Comparison of ENCODE assay signal across 2 cellular contexts in genomic region chr2:218722876-218723477, GRCh38.
TF ChIP-seq lines count a peak whose summit lies in the region.

No MANE protein-coding gene starts in this region.

TF ChIP-seq in GM23338, 12 proteins besides CTCF, POLR2A, EP300 and RAD21 (continued from another document):
- TF ChIP-seq ZNF462 (CRISPR knock-in tag; IDR thresholded peaks at IDR 0.05) (no peak), ZNF114 (CRISPR knock-in tag; IDR thresholded peaks at IDR 0.05) (no peak), STAT1 (IDR thresholded peaks at IDR 0.05; ENCODE audit: unreplicated experiment) (no peak)

TF ChIP-seq in K562, 482 proteins besides CTCF, POLR2A, EP300 and RAD21 (continued from another document and continues in another):
- peak; percentile 51; the same call in 1 of the 2 replicates for TF ChIP-seq DPF2 (IDR thresholded peaks at IDR 0.05)
- peak; percentile 40; the same call in 1 of the 2 replicates for TF ChIP-seq ARID1B (IDR thresholded peaks at IDR 0.05)
- TF ChIP-seq NR1H2 (CRISPR knock-in tag; IDR thresholded peaks at IDR 0.05): no peak
- 0 out of 2 replicates have a peak, but pooled peaks have one; percentile 16 for TF ChIP-seq CBFA2T3 (IDR thresholded peaks at IDR 0.05)
- no peak for TF ChIP-seq EWSR1 (IDR thresholded peaks at IDR 0.05; ENCODE audit: borderline replicate concordance, low read depth, partially characterized antibody)
- no peak for TF ChIP-seq EP400 (IDR thresholded peaks at IDR 0.05)
- no peak for TF ChIP-seq ZNF354B (CRISPR knock-in tag; IDR thresholded peaks at IDR 0.05)
- TF ChIP-seq ADNP (tag; IDR thresholded peaks at IDR 0.05): no peak
- TF ChIP-seq, protein P1, sequence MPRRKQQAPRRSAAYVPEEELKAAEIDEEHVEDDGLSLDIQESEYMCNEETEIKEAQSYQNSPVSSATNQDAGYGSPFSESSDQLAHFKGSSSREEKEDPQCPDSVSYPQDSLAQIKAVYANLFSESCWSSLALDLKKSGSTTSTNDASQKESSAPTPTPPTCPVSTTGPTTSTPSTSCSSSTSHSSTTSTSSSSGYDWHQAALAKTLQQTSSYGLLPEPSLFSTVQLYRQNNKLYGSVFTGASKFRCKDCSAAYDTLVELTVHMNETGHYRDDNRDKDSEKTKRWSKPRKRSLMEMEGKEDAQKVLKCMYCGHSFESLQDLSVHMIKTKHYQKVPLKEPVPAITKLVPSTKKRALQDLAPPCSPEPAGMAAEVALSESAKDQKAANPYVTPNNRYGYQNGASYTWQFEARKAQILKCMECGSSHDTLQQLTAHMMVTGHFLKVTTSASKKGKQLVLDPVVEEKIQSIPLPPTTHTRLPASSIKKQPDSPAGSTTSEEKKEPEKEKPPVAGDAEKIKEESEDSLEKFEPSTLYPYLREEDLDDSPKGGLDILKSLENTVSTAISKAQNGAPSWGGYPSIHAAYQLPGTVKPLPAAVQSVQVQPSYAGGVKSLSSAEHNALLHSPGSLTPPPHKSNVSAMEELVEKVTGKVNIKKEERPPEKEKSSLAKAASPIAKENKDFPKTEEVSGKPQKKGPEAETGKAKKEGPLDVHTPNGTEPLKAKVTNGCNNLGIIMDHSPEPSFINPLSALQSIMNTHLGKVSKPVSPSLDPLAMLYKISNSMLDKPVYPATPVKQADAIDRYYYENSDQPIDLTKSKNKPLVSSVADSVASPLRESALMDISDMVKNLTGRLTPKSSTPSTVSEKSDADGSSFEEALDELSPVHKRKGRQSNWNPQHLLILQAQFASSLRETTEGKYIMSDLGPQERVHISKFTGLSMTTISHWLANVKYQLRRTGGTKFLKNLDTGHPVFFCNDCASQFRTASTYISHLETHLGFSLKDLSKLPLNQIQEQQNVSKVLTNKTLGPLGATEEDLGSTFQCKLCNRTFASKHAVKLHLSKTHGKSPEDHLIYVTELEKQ (CRISPR knock-in tag; IDR thresholded peaks at IDR 0.05): no peak
- TF ChIP-seq GABPB1 (CRISPR knock-in tag; IDR thresholded peaks at IDR 0.05): no peak
- TF ChIP-seq ZNF695 (CRISPR knock-in tag; IDR thresholded peaks at IDR 0.05): no peak
- TF ChIP-seq MXI1 (IDR thresholded peaks at IDR 0.05; ENCODE audit: low read depth, low read length): no peak
- no peak for TF ChIP-seq USF2 (CRISPR knock-in tag; IDR thresholded peaks at IDR 0.05)
- TF ChIP-seq, protein P2, sequence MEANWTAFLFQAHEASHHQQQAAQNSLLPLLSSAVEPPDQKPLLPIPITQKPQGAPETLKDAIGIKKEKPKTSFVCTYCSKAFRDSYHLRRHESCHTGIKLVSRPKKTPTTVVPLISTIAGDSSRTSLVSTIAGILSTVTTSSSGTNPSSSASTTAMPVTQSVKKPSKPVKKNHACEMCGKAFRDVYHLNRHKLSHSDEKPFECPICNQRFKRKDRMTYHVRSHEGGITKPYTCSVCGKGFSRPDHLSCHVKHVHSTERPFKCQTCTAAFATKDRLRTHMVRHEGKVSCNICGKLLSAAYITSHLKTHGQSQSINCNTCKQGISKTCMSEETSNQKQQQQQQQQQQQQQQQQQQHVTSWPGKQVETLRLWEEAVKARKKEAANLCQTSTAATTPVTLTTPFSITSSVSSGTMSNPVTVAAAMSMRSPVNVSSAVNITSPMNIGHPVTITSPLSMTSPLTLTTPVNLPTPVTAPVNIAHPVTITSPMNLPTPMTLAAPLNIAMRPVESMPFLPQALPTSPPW (CRISPR knock-in tag; IDR thresholded peaks at IDR 0.05): no peak
- TF ChIP-seq ZNF146 (CRISPR knock-in tag; IDR thresholded peaks at IDR 0.05; ENCODE audit: unreplicated experiment): no peak
- TF ChIP-seq ETS2 (tag; IDR thresholded peaks at IDR 0.05; ENCODE audit: borderline replicate concordance, poor library complexity, severe bottlenecking): no peak
- TF ChIP-seq GABPB2 (CRISPR knock-in tag; conservative IDR thresholded peaks at IDR 0.05): no peak
- peak; percentile 22; the same call in 1 of the 2 replicates for TF ChIP-seq TEAD4 (IDR thresholded peaks at IDR 0.05; ENCODE audit: low read length)
- TF ChIP-seq TEAD4 (CRISPR knock-in tag; IDR thresholded peaks at IDR 0.05; ENCODE audit: borderline replicate concordance): no peak
- no peak for TF ChIP-seq ZNF23 (CRISPR knock-in tag; IDR thresholded peaks at IDR 0.05)
- TF ChIP-seq ID3 (CRISPR knock-in tag; IDR thresholded peaks at IDR 0.05): no peak
- TF ChIP-seq ID3 (tag; IDR thresholded peaks at IDR 0.05): no peak
- TF ChIP-seq XRCC3 (IDR thresholded peaks at IDR 0.05): no peak
- TF ChIP-seq, protein P3, sequence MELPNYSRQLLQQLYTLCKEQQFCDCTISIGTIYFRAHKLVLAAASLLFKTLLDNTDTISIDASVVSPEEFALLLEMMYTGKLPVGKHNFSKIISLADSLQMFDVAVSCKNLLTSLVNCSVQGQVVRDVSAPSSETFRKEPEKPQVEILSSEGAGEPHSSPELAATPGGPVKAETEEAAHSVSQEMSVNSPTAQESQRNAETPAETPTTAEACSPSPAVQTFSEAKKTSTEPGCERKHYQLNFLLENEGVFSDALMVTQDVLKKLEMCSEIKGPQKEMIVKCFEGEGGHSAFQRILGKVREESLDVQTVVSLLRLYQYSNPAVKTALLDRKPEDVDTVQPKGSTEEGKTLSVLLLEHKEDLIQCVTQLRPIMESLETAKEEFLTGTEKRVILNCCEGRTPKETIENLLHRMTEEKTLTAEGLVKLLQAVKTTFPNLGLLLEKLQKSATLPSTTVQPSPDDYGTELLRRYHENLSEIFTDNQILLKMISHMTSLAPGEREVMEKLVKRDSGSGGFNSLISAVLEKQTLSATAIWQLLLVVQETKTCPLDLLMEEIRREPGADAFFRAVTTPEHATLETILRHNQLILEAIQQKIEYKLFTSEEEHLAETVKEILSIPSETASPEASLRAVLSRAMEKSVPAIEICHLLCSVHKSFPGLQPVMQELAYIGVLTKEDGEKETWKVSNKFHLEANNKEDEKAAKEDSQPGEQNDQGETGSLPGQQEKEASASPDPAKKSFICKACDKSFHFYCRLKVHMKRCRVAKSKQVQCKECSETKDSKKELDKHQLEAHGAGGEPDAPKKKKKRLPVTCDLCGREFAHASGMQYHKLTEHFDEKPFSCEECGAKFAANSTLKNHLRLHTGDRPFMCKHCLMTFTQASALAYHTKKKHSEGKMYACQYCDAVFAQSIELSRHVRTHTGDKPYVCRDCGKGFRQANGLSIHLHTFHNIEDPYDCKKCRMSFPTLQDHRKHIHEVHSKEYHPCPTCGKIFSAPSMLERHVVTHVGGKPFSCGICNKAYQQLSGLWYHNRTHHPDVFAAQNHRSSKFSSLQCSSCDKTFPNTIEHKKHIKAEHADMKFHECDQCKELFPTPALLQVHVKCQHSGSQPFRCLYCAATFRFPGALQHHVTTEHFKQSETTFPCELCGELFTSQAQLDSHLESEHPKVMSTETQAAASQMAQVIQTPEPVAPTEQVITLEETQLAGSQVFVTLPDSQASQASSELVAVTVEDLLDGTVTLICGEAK (IDR thresholded peaks at IDR 0.05): no peak
- TF ChIP-seq, protein P3 (CRISPR knock-in tag; IDR thresholded peaks at IDR 0.05): no peak
- TF ChIP-seq PHB (CRISPR knock-in tag; IDR thresholded peaks at IDR 0.05): no peak
- no peak for TF ChIP-seq CREBBP (IDR thresholded peaks at IDR 0.05; ENCODE audit: low read depth, low read length)
- no peak for TF ChIP-seq TRIM28 (IDR thresholded peaks at IDR 0.05)
- TF ChIP-seq ARID2 (IDR thresholded peaks at IDR 0.05): no peak
- TF ChIP-seq, protein P4, sequence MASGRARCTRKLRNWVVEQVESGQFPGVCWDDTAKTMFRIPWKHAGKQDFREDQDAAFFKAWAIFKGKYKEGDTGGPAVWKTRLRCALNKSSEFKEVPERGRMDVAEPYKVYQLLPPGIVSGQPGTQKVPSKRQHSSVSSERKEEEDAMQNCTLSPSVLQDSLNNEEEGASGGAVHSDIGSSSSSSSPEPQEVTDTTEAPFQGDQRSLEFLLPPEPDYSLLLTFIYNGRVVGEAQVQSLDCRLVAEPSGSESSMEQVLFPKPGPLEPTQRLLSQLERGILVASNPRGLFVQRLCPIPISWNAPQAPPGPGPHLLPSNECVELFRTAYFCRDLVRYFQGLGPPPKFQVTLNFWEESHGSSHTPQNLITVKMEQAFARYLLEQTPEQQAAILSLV (tag; IDR thresholded peaks at IDR 0.05): no peak
- no peak for TF ChIP-seq ZEB2 (IDR thresholded peaks at IDR 0.05)
- TF ChIP-seq SIRT6 (IDR thresholded peaks at IDR 0.05; ENCODE audit: low read depth, low read length): no peak
- TF ChIP-seq SMAD3 (CRISPR knock-in tag; conservative IDR thresholded peaks at IDR 0.05): no peak
- TF ChIP-seq, protein P5, sequence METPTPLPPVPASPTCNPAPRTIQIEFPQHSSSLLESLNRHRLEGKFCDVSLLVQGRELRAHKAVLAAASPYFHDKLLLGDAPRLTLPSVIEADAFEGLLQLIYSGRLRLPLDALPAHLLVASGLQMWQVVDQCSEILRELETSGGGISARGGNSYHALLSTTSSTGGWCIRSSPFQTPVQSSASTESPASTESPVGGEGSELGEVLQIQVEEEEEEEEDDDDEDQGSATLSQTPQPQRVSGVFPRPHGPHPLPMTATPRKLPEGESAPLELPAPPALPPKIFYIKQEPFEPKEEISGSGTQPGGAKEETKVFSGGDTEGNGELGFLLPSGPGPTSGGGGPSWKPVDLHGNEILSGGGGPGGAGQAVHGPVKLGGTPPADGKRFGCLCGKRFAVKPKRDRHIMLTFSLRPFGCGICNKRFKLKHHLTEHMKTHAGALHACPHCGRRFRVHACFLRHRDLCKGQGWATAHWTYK (CRISPR knock-in tag; IDR thresholded peaks at IDR 0.05): no peak
- no peak for TF ChIP-seq MTA2 (IDR thresholded peaks at IDR 0.05; ENCODE audit: low read depth)
